ENCODE assay signal across 8 cellular contexts in genomic region chr4:141220271-141220654, GRCh38. TPM values are rescaled to one million over a fixed set of nuclear protein-coding genes. Genes with fewer than 3 reads are reported as not detected.
DNase-seq lines count a peak whose midpoint lies in the region; ATAC-seq and TF ChIP-seq lines count a peak whose summit lies in the region.

No MANE protein-coding gene starts in this region.

- H3K9me3 ChIP-seq in cardiac muscle cell (ENCODE audit: low read depth) (no peaks in the 10 kb centered on the region), mucosa of stomach (ENCODE audit: control insufficient read depth, low read length) (no peaks in the 10 kb centered on the region)

- no peaks in the 10 kb centered on the region for H3K9me3 Mint-ChIP-seq in chondrocyte (ENCODE audit: low read depth)
- no peaks in the 10 kb centered on the region for H3K9me3 Mint-ChIP-seq in activated naive CD4-positive, alpha-beta T cell treated with anti-CD3 and anti-CD28 coated beads, Interleukin-2, amount 50 U/mL, for 72 hours

- peaks cover 19% of the 10 kb centered on the region for H3K36me3 ChIP-seq in cardiac muscle cell
- H3K36me3 ChIP-seq in mucosa of stomach (ENCODE audit: control insufficient read depth, insufficient read depth, low read length) = no peaks in the 10 kb centered on the region

- no peak overlapping the region for H3K27ac Mint-ChIP-seq in chondrocyte (ENCODE audit: unreplicated experiment)
- peak overlapping the region in 1 of 2 donors; percentile 99 for H3K27ac Mint-ChIP-seq in activated naive CD4-positive, alpha-beta T cell treated with anti-CD3 and anti-CD28 coated beads, Interleukin-2, amount 50 U/mL, for 72 hours

- ATAC-seq in Right ventricle myocardium inferior (no peak), HG03565 (IDR thresholded peaks at IDR 0.05; ENCODE audit: unreplicated experiment) (peak; percentile 1)
- no peak for ATAC-seq in activated naive CD4-positive, alpha-beta T cell treated with anti-CD3 and anti-CD28 coated beads, Interleukin-2, amount 50 U/mL, for 72 hours

- intact Hi-C loops in Right ventricle myocardium inferior (cut with DNase I) = loop anchor here (5.0 kb wide), 2 partner anchors 63 to 353 kb away; no protein-coding TSS in a partner anchor

- H3K4me3 Mint-ChIP-seq in chondrocyte (ENCODE audit: unreplicated experiment) = peak overlapping the region; percentile 93

- no peaks in the 10 kb centered on the region for H3K27me3 Mint-ChIP-seq in chondrocyte (ENCODE audit: low read depth)

- peaks cover 6% of the 10 kb centered on the region for H3K36me3 Mint-ChIP-seq in chondrocyte (ENCODE audit: low read depth)
- peaks cover 14 to 21% of the 10 kb centered on the region in 2 donors for H3K36me3 Mint-ChIP-seq in activated naive CD4-positive, alpha-beta T cell treated with anti-CD3 and anti-CD28 coated beads, Interleukin-2, amount 50 U/mL, for 72 hours

- H3K27ac ChIP-seq in cardiac muscle cell = peak overlapping the region; percentile 96

- TF ChIP-seq CTCF in cardiac muscle cell (IDR thresholded peaks at IDR 0.05; ENCODE audit: low read depth, low read length) = no peak
- no peak for TF ChIP-seq CTCF in chondrocyte (IDR thresholded peaks at IDR 0.05)

- H3K4me3 ChIP-seq in cardiac muscle cell (peak overlapping the region; percentile 89), mucosa of stomach (ENCODE audit: low read length) (peak overlapping the region; percentile 100)

- H3K27me3 ChIP-seq in cardiac muscle cell = no peaks in the 10 kb centered on the region
- no peaks in the 10 kb centered on the region for H3K27me3 ChIP-seq in mucosa of stomach (ENCODE audit: control insufficient read depth, insufficient read depth, low read length)

- H3K4me1 ChIP-seq in cardiac muscle cell (ENCODE audit: low read depth) (peaks cover 18% of the 10 kb centered on the region), mucosa of stomach (ENCODE audit: control insufficient read depth, insufficient read depth, low read length) (peaks cover 9% of the 10 kb centered on the region)

- peak overlapping the region; percentile 98 for H3K9ac ChIP-seq in mucosa of stomach (ENCODE audit: low read length)

- peaks cover 30% of the 10 kb centered on the region for H3K4me1 Mint-ChIP-seq in chondrocyte (ENCODE audit: low read depth)

- DNase-seq in cardiac muscle cell (ENCODE audit: low read depth in 1 of 2, low spot score in 1 of 2) (no peak), Right ventricle myocardium inferior (ENCODE audit: missing footprints) (no peak), chondrocyte (ENCODE audit: low spot score) (no peak), NCI-H1105 treated with DMSO at 0.1 percent for 48 hours (lab: John Stamatoyannopoulos, UW) (no peak), HUDEP-2 (lab: John Stamatoyannopoulos, UW; ENCODE audit: unreplicated experiment in 76 of 76) (no peak)
- DNase-seq in activated naive CD4-positive, alpha-beta T cell treated with anti-CD3 and anti-CD28 coated beads, Interleukin-2, amount 50 U/mL, for 72 hours (ENCODE audit: low spot score in 2 of 2) = no peak

RNA-seq across cellular contexts. Expression of gene ZNF330, which starts 0.4 kb away (rescaled TPM):
- total RNA-seq in cardiac muscle cell = 60.1 and 87.7 TPM in 2 replicates
- polyA plus RNA-seq in cardiac muscle cell = 83.7 and 121 TPM in 2 replicates
- total RNA-seq in Right ventricle myocardium inferior = 156 TPM
- total RNA-seq in chondrocyte = 19.6 to 25.9 TPM (median 25.9 TPM) in 3 replicates
- total RNA-seq in activated naive CD4-positive, alpha-beta T cell treated with anti-CD3 and anti-CD28 coated beads, Interleukin-2, amount 50 U/mL, for 72 hours = 10 to 100 TPM; 53.0 to 54.2 TPM
